9 cellular contexts compared by ENCODE assay signal in genomic region chr20:45791668-45792512, GRCh38. TPM values are rescaled to one million over a fixed set of nuclear protein-coding genes. Genes with fewer than 3 reads are reported as not detected.
A peak's percentile ranks its signal among the peaks of the same experiment; 100 is the strongest.
DNase-seq lines count a peak whose midpoint lies in the region; ATAC-seq, FAIRE-seq and TF ChIP-seq lines count a peak whose summit lies in the region.
"Had no signal": no experiment of that assay in that cellular context is flagged by ENCODE, and none has a peak within 500 bp of the region (broad histone marks: within the 10 kb centered on the region; RNA-seq: fewer than 3 reads in every experiment).

A gene with protein sequence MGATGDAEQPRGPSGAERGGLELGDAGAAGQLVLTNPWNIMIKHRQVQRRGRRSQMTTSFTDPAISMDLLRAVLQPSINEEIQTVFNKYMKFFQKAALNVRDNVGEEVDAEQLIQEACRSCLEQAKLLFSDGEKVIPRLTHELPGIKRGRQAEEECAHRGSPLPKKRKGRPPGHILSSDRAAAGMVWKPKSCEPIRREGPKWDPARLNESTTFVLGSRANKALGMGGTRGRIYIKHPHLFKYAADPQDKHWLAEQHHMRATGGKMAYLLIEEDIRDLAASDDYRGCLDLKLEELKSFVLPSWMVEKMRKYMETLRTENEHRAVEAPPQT (plus strand): TSS chr20:45791954. CDS start chr20:45792005, 51 bp downstream.
WFDC3 (minus strand) TSS chr20:45791883; CDS start chr20:45789975, 1,908 bp downstream.

- peaks cover 3 to 38% (median 10%) of the 10 kb centered on the region in 3 donors for H3K36me3 Mint-ChIP-seq in CD8-positive, alpha-beta memory T cell
- peaks cover 25% of the 10 kb centered on the region for H3K36me3 Mint-ChIP-seq in endothelial cell (ENCODE audit: low read depth, unreplicated experiment)

- TF ChIP-seq CTCF in endothelial cell (IDR thresholded peaks at IDR 0.05; ENCODE audit: unreplicated experiment): no peak

- peak; percentile 99 for FAIRE-seq in HTR-8/SVneo (lab: Jason Lieb, UNC)
- FAIRE-seq: islet of Langerhans had no signal

- peak; percentile 92 for ATAC-seq in GM19467 (IDR thresholded peaks at IDR 0.05; ENCODE audit: unreplicated experiment)

- peak within 1 kb of the TSS; percentile 76 for H3K4me3 ChIP-seq in CD8-positive, alpha-beta memory T cell (ENCODE audit: low read length)
- H3K4me3 ChIP-seq in mesodermal cell (ENCODE audit: extremely low read depth, insufficient read depth, low read length, poor library complexity, severe bottlenecking): peak within 1 kb of the TSS; percentile 76

- H3K9me3 Mint-ChIP-seq in CD8-positive, alpha-beta memory T cell: no peaks in the 10 kb centered on the region
- no peaks in the 10 kb centered on the region for H3K9me3 Mint-ChIP-seq in endothelial cell (ENCODE audit: unreplicated experiment)

- H3K27ac Mint-ChIP-seq in CD8-positive, alpha-beta memory T cell: peak within 1 kb of the TSS; percentile 88 to 99 (median 98)
- H3K27ac Mint-ChIP-seq in endothelial cell (ENCODE audit: unreplicated experiment): peak within 1 kb of the TSS; percentile 100

- CTCF ChIA-PET in CD8-positive, alpha-beta memory T cell (lab: Charles Lee): interaction anchor here (1.0 to 2.5 kb wide), 3 partner anchors 9 to 141 kb away, joined by 3 to 13 read pairs (median 3); no protein-coding TSS in a partner anchor

- H3K27ac ChIP-seq in CD8-positive, alpha-beta memory T cell (ENCODE audit: low read depth, low read length): peak within 1 kb of the TSS; percentile 92
- H3K27ac ChIP-seq in mesodermal cell (ENCODE audit: low read depth, low read length, severe bottlenecking): peak within 1 kb of the TSS; percentile 66

- DNase-seq in CD8-positive, alpha-beta memory T cell: peak; percentile 82 to 93 (median 84)
- DNase-seq in HTR-8/SVneo (ENCODE audit: insufficient read length, low spot score): peak; percentile 99
- peak; percentile 88 for DNase-seq in NOMO-1 treated with DMSO at 0.1 percent for 48 hours (lab: John Stamatoyannopoulos, UW; ENCODE audit: unreplicated experiment)
- DNase-seq in activated CD8-positive, alpha-beta memory T cell treated with anti-CD3 and anti-CD28 coated beads, Interleukin-2, amount 50 U/mL, for 24 hours (ENCODE audit: extremely low read depth): peak; percentile 73
- peak; percentile 91 for DNase-seq in endothelial cell (ENCODE audit: low spot score)
- peak; percentile 63 for DNase-seq in stimulated activated CD8-positive, alpha-beta memory T cell treated with anti-CD3 and anti-CD28 coated beads, Interleukin-15, amount 100 ng/mL, for 1 hour (ENCODE audit: low read depth)

- peaks cover 10% of the 10 kb centered on the region for H3K4me1 ChIP-seq in CD8-positive, alpha-beta memory T cell (ENCODE audit: insufficient read depth, low read length)
- H3K4me1 ChIP-seq in mesodermal cell (ENCODE audit: control insufficient read depth, insufficient read depth, low read length, poor library complexity, severe bottlenecking): peaks cover 7% of the 10 kb centered on the region

- no peaks in the 10 kb centered on the region for H3K27me3 ChIP-seq in CD8-positive, alpha-beta memory T cell (ENCODE audit: insufficient read depth, low read length, poor library complexity, severe bottlenecking)

- H3K4me1 Mint-ChIP-seq in CD8-positive, alpha-beta memory T cell: peaks cover 13 to 23% (median 13%) of the 10 kb centered on the region in 3 donors
- peaks cover 11% of the 10 kb centered on the region for H3K4me1 Mint-ChIP-seq in endothelial cell (ENCODE audit: unreplicated experiment)

- 0 to 2% methylated on average over 44 to 45 of the region's 63 CpGs for WGBS in mesodermal cell (ENCODE audit: insufficient coverage in 2 of 2), 2 experiments

- H3K9me3 ChIP-seq in CD8-positive, alpha-beta memory T cell (ENCODE audit: low read length): no peaks in the 10 kb centered on the region
- no peaks in the 10 kb centered on the region for H3K9me3 ChIP-seq in mesodermal cell (ENCODE audit: control insufficient read depth, low read length)

- POLR2A ChIA-PET in CD8-positive, alpha-beta memory T cell (lab: Charles Lee): interaction anchor here (0.5 kb wide), 1 partner anchor 13 kb away, joined by 3 read pairs; no protein-coding TSS in a partner anchor

- peak within 1 kb of the TSS; percentile 87 to 95 (median 91) for H3K4me3 Mint-ChIP-seq in CD8-positive, alpha-beta memory T cell
- peak within 1 kb of the TSS; percentile 98 for H3K4me3 Mint-ChIP-seq in endothelial cell (ENCODE audit: unreplicated experiment)

- no peaks in the 10 kb centered on the region for H3K27me3 Mint-ChIP-seq in CD8-positive, alpha-beta memory T cell
- H3K27me3 Mint-ChIP-seq in endothelial cell (ENCODE audit: unreplicated experiment): peaks cover 13% of the 10 kb centered on the region

- peaks cover 11% of the 10 kb centered on the region for H3K36me3 ChIP-seq in CD8-positive, alpha-beta memory T cell (ENCODE audit: insufficient read depth, low read length)
- H3K36me3 ChIP-seq in mesodermal cell (ENCODE audit: control insufficient read depth, insufficient read depth, low read length): peaks cover 30% of the 10 kb centered on the region

RNA-seq across cellular contexts. Expression of the first gene that starts in this region (rescaled TPM):
- 10 to 100 TPM; 33.4 to 37.1 TPM for total RNA-seq in CD8-positive, alpha-beta memory T cell
- 26.8 TPM for polyA plus RNA-seq in CD8-positive, alpha-beta memory T cell
- 36.9 TPM for total RNA-seq in endothelial cell (ENCODE audit: unreplicated experiment)
- polyA plus RNA-seq in mesodermal cell (2013, experiment 1 of 2): 40.4 TPM
- polyA plus RNA-seq in mesodermal cell (2013, experiment 2 of 2): 39.4 TPM

RNA-seq across cellular contexts. Expression of gene WFDC3, which starts in this region (rescaled TPM):
- total RNA-seq in CD8-positive, alpha-beta memory T cell: not detected
- not detected for polyA plus RNA-seq in CD8-positive, alpha-beta memory T cell
- total RNA-seq in endothelial cell (ENCODE audit: unreplicated experiment): not detected
- polyA plus RNA-seq in mesodermal cell (2013, experiment 1 of 2): not detected
- polyA plus RNA-seq in mesodermal cell (2013, experiment 2 of 2): not detected

Comparison
In these comparisons a context has a peak if more than half of its experiments do, and no peak if none do; other contexts are left out.
1. Peak in every context shown above with its lines: DNase-seq, ATAC-seq, H3K4me3 ChIP-seq and H3K27ac ChIP-seq.